ENCODE assay signal across 15 cellular contexts in genomic region chr1:77271851-77272250, GRCh38. TPM values are rescaled to one million over a fixed set of nuclear protein-coding genes. Genes with fewer than 3 reads are reported as not detected.
DNase-seq lines count a peak whose midpoint lies in the region; ATAC-seq and TF ChIP-seq lines count a peak whose summit lies in the region.
"Had no signal": no experiment of that assay in that cellular context is flagged by ENCODE, and none has a peak within 500 bp of the region (broad histone marks: within the 10 kb centered on the region; RNA-seq: fewer than 3 reads in every experiment).

No MANE protein-coding gene starts in this region.

- no peaks in the 10 kb centered on the region for H3K4me1 ChIP-seq in Panc1 (ENCODE audit: control insufficient read depth, insufficient read depth, low read length)
- peaks cover 8% of the 10 kb centered on the region for H3K4me1 ChIP-seq in osteoblast (ENCODE audit: insufficient read depth, low read length)
- H3K4me1 ChIP-seq in neural progenitor cell = peaks cover 7% of the 10 kb centered on the region
- no peaks in the 10 kb centered on the region for H3K4me1 ChIP-seq in prostate gland (replicated peaks)
- H3K4me1 ChIP-seq: pancreas had no signal

- H3K79me2 ChIP-seq in osteoblast (ENCODE audit: insufficient read depth, low read length) (no peaks in the 10 kb centered on the region), neural progenitor cell (ENCODE audit: low read depth) (no peaks in the 10 kb centered on the region)

- peak overlapping the region; percentile 18 for H3K4me2 ChIP-seq in osteoblast (ENCODE audit: insufficient read depth, low read length)
- no peak overlapping the region for H3K4me2 ChIP-seq in neural progenitor cell

- DNase-seq in NOMO-1 treated with DMSO at 0.1 percent for 48 hours (lab: John Stamatoyannopoulos, UW; ENCODE audit: unreplicated experiment) (peak; percentile 58), NOMO-1 treated with dmso at 0.1 percent for 144 hours (lab: John Stamatoyannopoulos, UW; ENCODE audit: unreplicated experiment) (no peak), Panc1 (ENCODE audit: low read depth, low spot score) (peak; percentile 12), dorsolateral prefrontal cortex (no peak), osteoblast (ENCODE audit: insufficient read length, low spot score, missing footprints) (peak; percentile 84), neural progenitor cell (ENCODE audit: low spot score) (no peak), prostate gland (ENCODE audit: low spot score) (no peak)
- DNase-seq: activated CD4-positive, alpha-beta T cell treated with anti-CD3 and anti-CD28 coated beads, Interleukin-2, amount 10 ng/mL, durations not matched to agents 7 days and 5 days; NCI-H1417; pancreas; RPMI8226; T-helper 2 cell had no signal

- H3K27ac ChIP-seq in Panc1 (ENCODE audit: low read length) = no peak overlapping the region
- peak overlapping the region in 48 of 59 donors; percentile 3 to 81 (median 58) for H3K27ac ChIP-seq in dorsolateral prefrontal cortex
- H3K27ac ChIP-seq in osteoblast (ENCODE audit: low read depth, low read length) = no peak overlapping the region
- no peak overlapping the region for H3K27ac ChIP-seq in neural progenitor cell
- no peak overlapping the region for H3K27ac ChIP-seq in prostate gland
- H3K27ac ChIP-seq: epithelial cell of prostate, pancreas, thoracic aorta had no signal

- H3K27me3 ChIP-seq in Panc1 (ENCODE audit: control insufficient read depth, insufficient read depth, low read length) = peaks cover 2% of the 10 kb centered on the region; the same call in 1 of the 2 replicates
- H3K27me3 ChIP-seq in dorsolateral prefrontal cortex = no peaks in the 10 kb centered on the region
- no peaks in the 10 kb centered on the region for H3K27me3 ChIP-seq in osteoblast (ENCODE audit: insufficient read depth, low read length)
- no peaks in the 10 kb centered on the region for H3K27me3 ChIP-seq in neural progenitor cell
- no peaks in the 10 kb centered on the region for H3K27me3 ChIP-seq in prostate gland (replicated peaks; ENCODE audit: insufficient read depth)

- H3K9me3 ChIP-seq in Panc1 (ENCODE audit: control insufficient read depth, insufficient read depth, low read depth, low read length) (no peaks in the 10 kb centered on the region), osteoblast (ENCODE audit: low read depth, low read length) (no peaks in the 10 kb centered on the region), neural progenitor cell (ENCODE audit: low read depth) (no peaks in the 10 kb centered on the region), prostate gland (no peaks in the 10 kb centered on the region)
- H3K9me3 ChIP-seq: pancreas, thoracic aorta had no signal

- no peaks in the 10 kb centered on the region for H3K36me3 ChIP-seq in Panc1 (ENCODE audit: control insufficient read depth, insufficient read depth, low read length)
- H3K36me3 ChIP-seq in osteoblast (ENCODE audit: insufficient read depth, low read length) = no peaks in the 10 kb centered on the region
- H3K36me3 ChIP-seq in neural progenitor cell = no peaks in the 10 kb centered on the region
- no peaks in the 10 kb centered on the region for H3K36me3 ChIP-seq in prostate gland
- H3K36me3 ChIP-seq: pancreas, thoracic aorta had no signal

- intact Hi-C loops in Panc1 (cut with micrococcal nuclease; ENCODE audit: unreplicated experiment) = no loop called here
- intact Hi-C loops in dorsolateral prefrontal cortex (cut with DNase I) = no loop called here
- intact Hi-C loops in prostate gland (cut with DNase I) = no loop called here

- H3K9ac ChIP-seq in neural progenitor cell = no peak overlapping the region

- in situ Hi-C loops in Panc1 (cut with HindIII; ENCODE audit: low pct_unique_long_range_greater_than_20kb, low sequenced_read_pairs) = no loop called here

- H2AFZ ChIP-seq in osteoblast (ENCODE audit: low read length) (peak overlapping the region; percentile 3), neural progenitor cell (replicated peaks) (no peak overlapping the region)

- no peak overlapping the region for H3K27ac Mint-ChIP-seq in neural progenitor cell
- H3K27ac Mint-ChIP-seq: activated CD4-positive, alpha-beta T cell treated with anti-CD3 and anti-CD28 coated beads, Interleukin-2, amount 10 ng/mL, durations not matched to agents 7 days and 5 days had no signal

- H3K27me3 Mint-ChIP-seq in neural progenitor cell (ENCODE audit: insufficient read depth, low read depth) = no peaks in the 10 kb centered on the region
- H3K27me3 Mint-ChIP-seq: activated CD4-positive, alpha-beta T cell treated with anti-CD3 and anti-CD28 coated beads, Interleukin-2, amount 10 ng/mL, durations not matched to agents 7 days and 5 days had no signal

- ATAC-seq in Panc1 = no peak
- ATAC-seq in GM19023 (IDR thresholded peaks at IDR 0.05; ENCODE audit: unreplicated experiment) = no peak
- ATAC-seq: pancreas had no signal

- H3K4me3 ChIP-seq in Panc1 (ENCODE audit: low read depth in 2 of 2, low read length in 2 of 2) (no peak overlapping the region), dorsolateral prefrontal cortex (no peak overlapping the region), osteoblast (ENCODE audit: insufficient read depth, low read length) (no peak overlapping the region), neural progenitor cell (no peak overlapping the region), prostate gland (no peak overlapping the region)
- H3K4me3 ChIP-seq: pancreas, thoracic aorta had no signal

- no peaks in the 10 kb centered on the region for H3K9me3 Mint-ChIP-seq in neural progenitor cell
- H3K9me3 Mint-ChIP-seq: activated CD4-positive, alpha-beta T cell treated with anti-CD3 and anti-CD28 coated beads, Interleukin-2, amount 10 ng/mL, durations not matched to agents 7 days and 5 days had no signal

- no peaks in the 10 kb centered on the region for H3K36me3 Mint-ChIP-seq in neural progenitor cell

- POLR2A ChIA-PET in Panc1 (lab: Charles Lee) = interaction anchor here (0.5 kb wide), 1 partner anchor 42 kb away, joined by 15 read pairs; no protein-coding TSS in a partner anchor

- H3K4me3 Mint-ChIP-seq in neural progenitor cell = no peak overlapping the region
- H3K4me3 Mint-ChIP-seq: activated CD4-positive, alpha-beta T cell treated with anti-CD3 and anti-CD28 coated beads, Interleukin-2, amount 10 ng/mL, durations not matched to agents 7 days and 5 days had no signal

- no TSS peak for BruUV-seq in Panc1 (replicated peaks; lab: Mats Ljungman, UMichigan)

- H3F3A ChIP-seq in neural progenitor cell (ENCODE audit: low read depth) = no peaks in the 10 kb centered on the region

- no peaks in the 10 kb centered on the region for H3K4me1 Mint-ChIP-seq in neural progenitor cell
- H3K4me1 Mint-ChIP-seq: activated CD4-positive, alpha-beta T cell treated with anti-CD3 and anti-CD28 coated beads, Interleukin-2, amount 10 ng/mL, durations not matched to agents 7 days and 5 days had no signal

- no peak for TF ChIP-seq CTCF in Panc1 (IDR thresholded peaks at IDR 0.05)
- TF ChIP-seq CTCF in dorsolateral prefrontal cortex (IDR thresholded peaks at IDR 0.05 in 54 of 56, conservative IDR thresholded peaks at IDR 0.05 in 2 of 56; ENCODE audit: low read depth in 1 of 56, partially characterized antibody in 56 of 56) = no peak
- TF ChIP-seq CTCF in osteoblast (IDR thresholded peaks at IDR 0.05; ENCODE audit: extremely low read depth, low read depth, low read length) = no peak
- no peak for TF ChIP-seq CTCF in neural progenitor cell (IDR thresholded peaks at IDR 0.05)
- TF ChIP-seq CTCF in prostate gland (IDR thresholded peaks at IDR 0.05) = no peak

- CTCF ChIA-PET in Panc1 (lab: Charles Lee) = no interaction called here

- TF ChIP-seq POLR2A in prostate gland (IDR thresholded peaks at IDR 0.05) = no peak

- no peaks in the 10 kb centered on the region for H4K20me1 ChIP-seq in osteoblast (ENCODE audit: insufficient read depth, low read length)
- no peaks in the 10 kb centered on the region for H4K20me1 ChIP-seq in neural progenitor cell (ENCODE audit: low read depth)

RNA-seq across cellular contexts. Expression of gene AK5, which starts 10.0 kb away (rescaled TPM):
- 3.0 TPM for total RNA-seq in Panc1 (2021; ENCODE audit: unreplicated experiment)
- polyA plus RNA-seq in Panc1 (2012; ENCODE audit: insufficient read length) = 3.1 TPM
- total RNA-seq in dorsolateral prefrontal cortex = 100 to 1,000 TPM in 118 of 120 experiments, 10 to 100 TPM in 2; 74.1 to 345 (median 270) TPM
- 25.3 and 38.3 TPM in 2 replicates for total RNA-seq in osteoblast
- 1.5 and 1.8 TPM in 2 replicates for total RNA-seq in neural progenitor cell (ENCODE audit: low replicate concordance)
- total RNA-seq in prostate gland = 10 to 100 TPM in 1 of 2 donors, 1 to 10 TPM in 1; 3.1 to 20.8 TPM

RNA-seq across cellular contexts. Expression of gene PIGK, which starts 52.6 kb away (rescaled TPM):
- 26.8 TPM for total RNA-seq in Panc1 (2021; ENCODE audit: unreplicated experiment)
- polyA plus RNA-seq in Panc1 (2012; ENCODE audit: insufficient read length) = 12.5 TPM
- 10 to 100 TPM; 15.2 to 61.9 (median 34.6) TPM for total RNA-seq in dorsolateral prefrontal cortex
- total RNA-seq in osteoblast = 46.3 and 51.3 TPM in 2 replicates
- total RNA-seq in neural progenitor cell (ENCODE audit: low replicate concordance) = 16.9 and 44.1 TPM in 2 replicates
- total RNA-seq in prostate gland = 10 to 100 TPM; 20.4 to 25.9 TPM

Comparison
In these comparisons a context has a peak if more than half of its experiments do, and no peak if none do; other contexts are left out.
1. DNase-seq: peak in NOMO-1 treated with DMSO at 0.1 percent for 48 hours (single experiment), Panc1 (single experiment) and osteoblast (single experiment); none in NOMO-1 treated with dmso at 0.1 percent for 144 hours (single experiment), dorsolateral prefrontal cortex (0 of 10), neural progenitor cell (single experiment) and prostate gland (single experiment).
2. H3K27ac ChIP-seq: peak in dorsolateral prefrontal cortex (48 of 59); none in Panc1 (single experiment), osteoblast (single experiment), neural progenitor cell (single experiment) and prostate gland (0 of 2).